Comparison of ENCODE assay signal across 28 cellular contexts in the genomic region with DNA sequence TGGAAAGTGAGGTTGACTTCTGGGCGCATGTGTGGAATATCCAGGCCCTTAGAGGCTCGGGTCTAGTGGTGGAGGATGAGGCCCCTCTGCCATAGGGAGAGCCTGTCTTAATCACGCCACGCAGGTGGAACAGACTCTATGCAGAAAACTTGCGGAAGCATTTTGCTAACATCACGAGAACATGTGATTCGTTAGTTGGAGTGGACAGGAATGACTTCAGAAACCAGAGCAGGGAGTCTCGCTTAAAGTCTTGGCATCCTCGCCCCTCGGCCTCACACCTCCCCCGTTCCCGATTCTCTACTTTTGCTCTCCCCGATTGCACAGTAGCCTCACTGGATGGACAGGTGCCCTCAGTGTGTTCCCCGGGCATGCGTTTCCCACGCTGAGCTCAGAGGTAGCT.
"Had no signal": no experiment of that assay in that cellular context is flagged by ENCODE, and none has a peak within 500 bp of the region (broad histone marks: within the 10 kb centered on the region; RNA-seq: fewer than 3 reads in every experiment).

No MANE protein-coding gene starts in this region.

- H3K27ac Mint-ChIP-seq: mesothelial cell of epicardium; naive B cell; natural killer cell; stimulated activated naive B cell treated with anti-CD40 and anti-IgM and Interleukin-4, amounts not matched to agents 10 μg/mL and 1 μg/mL and 100 μg/mL, for 72 hours had no signal

- H3K4me3 Mint-ChIP-seq: mesothelial cell of epicardium; natural killer cell; stimulated activated naive B cell treated with anti-CD40 and anti-IgM and Interleukin-4, amounts not matched to agents 10 μg/mL and 1 μg/mL and 100 μg/mL, for 72 hours had no signal

- H3K4me3 ChIP-seq: heart left ventricle, hepatocyte, left lung, lower lobe of right lung, ovary, prostate gland, stomach, testis, thyroid gland, transverse colon, upper lobe of left lung had no signal

- H3K4me1 Mint-ChIP-seq: naive B cell; stimulated activated naive B cell treated with anti-CD40 and anti-IgM and Interleukin-4, amounts not matched to agents 10 μg/mL and 1 μg/mL and 100 μg/mL, for 72 hours had no signal

- H3K27ac ChIP-seq: heart left ventricle, hepatocyte, left lung, lower lobe of right lung, ovary, prostate gland, stomach, testis, thyroid gland, transverse colon, upper lobe of left lung had no signal

- H3K9me3 Mint-ChIP-seq: mesothelial cell of epicardium; natural killer cell; stimulated activated naive B cell treated with anti-CD40 and anti-IgM and Interleukin-4, amounts not matched to agents 10 μg/mL and 1 μg/mL and 100 μg/mL, for 72 hours had no signal

- ATAC-seq: heart left ventricle; left cardiac atrium; left lung; lower lobe of right lung; natural killer cell; right cardiac atrium; sciatic nerve; stimulated activated naive B cell treated with anti-CD40 and anti-IgM and Interleukin-4, amounts not matched to agents 10 μg/mL and 1 μg/mL and 100 μg/mL, for 72 hours; stimulated activated naive CD8-positive, alpha-beta T cell treated with anti-CD3 and anti-CD28 coated beads, Interleukin-15, Interleukin-2, amounts not matched to agents 100 U/mL and 50 U/mL, for 24 hours had no signal

- H3K36me3 Mint-ChIP-seq: naive B cell; natural killer cell; stimulated activated naive B cell treated with anti-CD40 and anti-IgM and Interleukin-4, amounts not matched to agents 10 μg/mL and 1 μg/mL and 100 μg/mL, for 72 hours had no signal

- H3K36me3 ChIP-seq: left lung, lower lobe of right lung, ovary, prostate gland, thyroid gland, transverse colon, upper lobe of left lung had no signal

- H3K4me1 ChIP-seq: heart left ventricle, left lung, lower lobe of right lung, prostate gland, stomach, testis, transverse colon, upper lobe of left lung had no signal

- H3K9me3 ChIP-seq: heart left ventricle, left lung, lower lobe of right lung, ovary, prostate gland, stomach, testis, thyroid gland, transverse colon, upper lobe of left lung had no signal

- DNase-seq: heart left ventricle; kidney glomerular epithelial cell; left cardiac atrium; left lung; lower lobe of right lung; mammary epithelial cell; mesenchymal stem cell; naive B cell; natural killer cell; retina; right cardiac atrium; small intestine; stimulated activated CD4-positive, alpha-beta T cell treated with anti-CD3 and anti-CD28 coated beads, Interleukin-1b, Interleukin-23, amount 100 ng/mL, for 48 hours; stimulated activated CD4-positive, alpha-beta T cell treated with anti-CD3 and anti-CD28 coated beads, Interleukin-2, amount 100 ng/mL, for 48 hours; stimulated activated CD4-positive, alpha-beta T cell treated with anti-CD3 and anti-CD28 coated beads, Interleukin-4, amount 100 ng/mL, for 4 hours; stimulated activated CD8-positive, alpha-beta memory T cell treated with anti-CD3 and anti-CD28 coated beads, Interleukin-4, amount 100 ng/mL, for 48 hours; stimulated activated naive B cell treated with anti-CD40 and anti-IgM and Interleukin-4, amounts not matched to agents 10 μg/mL and 1 μg/mL and 100 μg/mL, for 72 hours; stimulated activated naive CD8-positive, alpha-beta T cell treated with anti-CD3 and anti-CD28 coated beads, Interleukin-15, Interleukin-2, amounts not matched to agents 100 U/mL and 50 U/mL, for 24 hours; stomach; testis; thyroid gland; transverse colon; upper lobe of left lung had no signal

- H3K27me3 ChIP-seq: heart left ventricle, hepatocyte, left lung, ovary, stomach, testis, thyroid gland, transverse colon, upper lobe of left lung had no signal
